9 cellular contexts compared by ENCODE assay signal in the genomic region with DNA sequence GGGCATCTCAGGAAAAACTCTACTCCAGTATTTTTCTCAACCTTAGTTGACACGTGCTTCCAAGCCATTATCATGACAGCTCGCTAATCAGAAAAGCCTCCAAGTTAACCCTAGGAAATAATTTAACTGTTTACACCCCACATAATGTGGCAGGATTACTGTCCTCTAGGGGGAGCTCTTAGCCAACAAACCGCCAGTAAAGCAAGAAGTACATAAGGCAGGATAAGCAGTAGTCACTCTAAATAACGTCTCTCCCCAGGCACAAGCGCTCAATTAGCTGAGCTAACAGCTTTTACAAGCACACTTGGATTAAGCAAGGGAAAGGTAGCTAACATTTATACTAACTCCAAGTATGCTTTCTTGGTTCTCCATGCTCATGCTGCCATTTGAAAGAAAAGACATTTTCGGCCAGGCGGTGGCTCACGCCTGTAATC. TPM values are rescaled to one million over a fixed set of nuclear protein-coding genes. Genes with fewer than 3 reads are reported as not detected.
DNase-seq lines count a peak whose midpoint lies in the region; ATAC-seq and TF ChIP-seq lines count a peak whose summit lies in the region.
"Had no signal": no experiment of that assay in that cellular context is flagged by ENCODE, and none has a peak within 500 bp of the region (broad histone marks: within the 10 kb centered on the region; RNA-seq: fewer than 3 reads in every experiment).

No MANE protein-coding gene starts in this region.

- H3K27me3 ChIP-seq in Peyer's patch (no peaks in the 10 kb centered on the region), upper lobe of right lung (no peaks in the 10 kb centered on the region)

- H3K4me1 ChIP-seq in Peyer's patch (no peaks in the 10 kb centered on the region), upper lobe of right lung (no peaks in the 10 kb centered on the region)

- intact Hi-C loops in upper lobe of right lung (cut with DNase I): no loop called here

- H3K9me3 ChIP-seq in Peyer's patch (no peaks in the 10 kb centered on the region), upper lobe of right lung (no peaks in the 10 kb centered on the region)

- H3K27ac ChIP-seq in Peyer's patch (no peak overlapping the region), upper lobe of right lung (no peak overlapping the region)

- no peak overlapping the region for H3K4me3 ChIP-seq in Peyer's patch
- H3K4me3 ChIP-seq in upper lobe of right lung: no peak overlapping the region

- no peak for TF ChIP-seq POLR2A in Peyer's patch (IDR thresholded peaks at IDR 0.05)
- TF ChIP-seq POLR2A in erythroblast (IDR thresholded peaks at IDR 0.05; ENCODE audit: low read length): no peak

- DNase-seq in stimulated activated naive CD4-positive, alpha-beta T cell treated with Interleukin-2 at 50 U/mL for 16 hours (lab: John Stamatoyannopoulos, UW): peak; percentile 13
- DNase-seq in stimulated activated naive CD4-positive, alpha-beta T cell (lab: John Stamatoyannopoulos, UW): no peak
- DNase-seq in Peyer's patch: peak in 1 of 3 donors; percentile 62
- DNase-seq in erythroblast (lab: John Stamatoyannopoulos, UW): peak; percentile 65 to 74
- no peak for DNase-seq in upper lobe of right lung
- no peak for DNase-seq in NCI-H2227 treated with DMSO at 0.1 percent for 48 hours (lab: John Stamatoyannopoulos, UW)
- DNase-seq in NCI-H226: no peak
- DNase-seq: kidney had no signal

- TF ChIP-seq CTCF in Peyer's patch (IDR thresholded peaks at IDR 0.05) (peak in 4 of 6 experiments; percentile 40 to 87 (median 81)), upper lobe of right lung (IDR thresholded peaks at IDR 0.05) (peak; percentile 37)

- no peaks in the 10 kb centered on the region for H3K36me3 ChIP-seq in Peyer's patch
- H3K36me3 ChIP-seq in upper lobe of right lung: no peaks in the 10 kb centered on the region

- ATAC-seq in upper lobe of right lung: no peak
- no peak for ATAC-seq in GM19351 (IDR thresholded peaks at IDR 0.05; ENCODE audit: unreplicated experiment)

RNA-seq across cellular contexts. Expression of a gene that starts 22.8 kb away (rescaled TPM):
- total RNA-seq in Peyer's patch (100 to 1,000 TPM in 1 of 4 donors, 10 to 100 TPM in 2, not detected in 1; 52.6 to 103 (median 89.3) TPM), upper lobe of right lung (not detected)
- total RNA-seq: kidney had no signal

RNA-seq across cellular contexts. Expression of a gene that starts 52.7 kb away (rescaled TPM):
- total RNA-seq in Peyer's patch (not detected), upper lobe of right lung (0.32 TPM)

Comparison
In these comparisons a context has a peak if more than half of its experiments do, and no peak if none do; other contexts are left out.
1. DNase-seq: peak in stimulated activated naive CD4-positive, alpha-beta T cell treated with Interleukin-2 at 50 U/mL for 16 hours (single experiment) and erythroblast (2 of 2); none in stimulated activated naive CD4-positive, alpha-beta T cell (0 of 6), upper lobe of right lung (single experiment), NCI-H2227 treated with DMSO at 0.1 percent for 48 hours (single experiment) and NCI-H226 (single experiment).